Comparison of ENCODE assay signal across 2 cellular contexts in genomic region chr19:10577951-10578350, GRCh38.
TF ChIP-seq lines count a peak whose summit lies in the region.

No MANE protein-coding gene starts in this region.

TF ChIP-seq in HEK293, 187 proteins besides CTCF, POLR2A, EP300 and RAD21:
- no peak for TF ChIP-seq TSHZ1 (tag by site-specific recombination; IDR thresholded peaks at IDR 0.05; ENCODE audit: borderline replicate concordance)
- TF ChIP-seq PRDM10 (tag by site-specific recombination; IDR thresholded peaks at IDR 0.05) = peak; percentile 56

TF ChIP-seq in K562, 482 proteins besides CTCF, POLR2A, EP300 and RAD21:
- peak; percentile 44 for TF ChIP-seq PRDM10 (IDR thresholded peaks at IDR 0.05; ENCODE audit: partially characterized antibody)
- TF ChIP-seq KDM1A (IDR thresholded peaks at IDR 0.05) = peak in 1 of 2 experiments; percentile 61; a peak in 2 of 4 replicates
- peak; percentile 39 for TF ChIP-seq RBM25 (IDR thresholded peaks at IDR 0.05; ENCODE audit: low read depth, low read length, severe bottlenecking)
- peak; percentile 81 for TF ChIP-seq BCOR (IDR thresholded peaks at IDR 0.05)
- TF ChIP-seq SMARCA5 (IDR thresholded peaks at IDR 0.05) = peak; percentile 55; the same call in 1 of the 2 replicates
- TF ChIP-seq GTF3C2 (IDR thresholded peaks at IDR 0.05; ENCODE audit: borderline replicate concordance, extremely low read depth, insufficient read length) = no peak
- TF ChIP-seq ZNF23 (CRISPR knock-in tag; IDR thresholded peaks at IDR 0.05) = no peak
- no peak for TF ChIP-seq DPF2 (IDR thresholded peaks at IDR 0.05)
